In the genomic region with DNA sequence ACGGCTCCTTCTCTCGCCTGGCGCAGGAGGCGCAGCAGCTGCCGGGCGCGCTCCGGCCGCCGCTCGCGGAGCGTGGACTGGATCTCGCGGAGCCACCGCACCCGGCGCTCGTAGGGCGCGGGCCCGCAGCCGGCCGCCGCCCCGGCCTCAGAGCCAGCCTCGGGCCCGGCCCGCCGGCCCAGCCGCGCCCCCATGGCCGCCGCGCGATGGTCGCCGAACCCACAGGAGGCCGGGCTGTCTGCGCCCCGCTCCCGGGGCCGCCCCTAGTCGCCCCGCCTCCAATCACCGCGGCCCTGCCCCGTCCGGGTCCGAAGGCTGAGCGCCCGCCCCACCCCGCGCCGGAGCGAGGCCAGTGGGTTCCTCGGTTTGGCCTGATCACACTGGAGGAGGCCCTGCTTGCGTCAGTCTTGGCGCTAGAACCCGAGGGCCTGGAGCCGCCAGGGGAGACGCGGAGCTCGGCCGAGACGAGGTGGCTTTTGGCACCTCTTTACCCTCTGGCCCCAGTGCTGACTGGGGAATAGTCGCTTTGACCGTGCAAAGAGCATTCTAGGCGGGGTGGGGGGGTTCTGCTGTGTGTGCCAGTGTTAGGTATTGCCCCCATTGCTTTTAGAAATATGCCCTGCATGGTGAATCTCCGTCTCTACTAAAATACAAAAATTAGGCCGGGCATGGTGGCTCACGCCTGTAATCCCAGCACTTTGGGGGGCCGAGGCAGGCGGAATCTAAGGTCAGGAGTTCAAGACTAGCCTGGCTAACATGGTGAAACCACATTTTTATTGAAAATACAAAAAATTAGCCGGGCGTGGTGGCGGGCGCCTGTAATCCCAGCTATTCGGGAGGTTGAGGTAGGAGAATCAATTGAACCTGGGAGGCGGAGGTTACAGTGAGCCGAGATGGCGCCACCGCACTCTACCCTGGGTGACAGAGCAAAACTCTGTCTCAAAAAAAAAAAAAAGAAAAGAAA, we compare ENCODE assay signal across 8 cellular contexts. TPM values are rescaled to one million over a fixed set of nuclear protein-coding genes. Genes with fewer than 3 reads are reported as not detected.
DNase-seq lines count a peak whose midpoint lies in the region; ATAC-seq and TF ChIP-seq lines count a peak whose summit lies in the region.

A gene with protein sequence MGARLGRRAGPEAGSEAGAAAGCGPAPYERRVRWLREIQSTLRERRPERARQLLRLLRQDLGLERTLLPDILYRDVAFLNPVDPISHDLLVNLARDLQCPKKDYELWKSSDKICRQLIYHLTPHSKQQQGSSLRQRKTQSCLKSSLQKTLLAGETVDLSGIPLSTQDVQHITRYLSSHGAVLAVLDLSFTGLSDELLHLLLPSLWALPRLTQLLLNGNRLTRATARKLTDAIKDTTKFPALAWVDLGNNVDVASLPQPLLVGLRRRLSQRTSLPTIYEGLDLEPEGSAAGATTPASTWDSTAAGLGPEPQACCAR (minus strand): TSS at position 228 of the 964 bp plus-strand sequence. CDS start 34 bp downstream, at position 194.

- no TSS peak for BruUV-seq in A673 (replicated peaks; lab: Mats Ljungman, UMichigan)

- no peaks in the 10 kb centered on the region for H3K27me3 ChIP-seq in A673 (replicated peaks; ENCODE audit: insufficient read depth, low read depth, low read length, poor library complexity)
- no peaks in the 10 kb centered on the region for H3K27me3 ChIP-seq in neuron (ENCODE audit: insufficient read depth, low read length)
- no peaks in the 10 kb centered on the region for H3K27me3 ChIP-seq in uterus

- H3K4me3 Mint-ChIP-seq in activated naive CD8-positive, alpha-beta T cell treated with anti-CD3 and anti-CD28 coated beads, Interleukin-2, amount 50 U/mL, for 24 hours: peak within 1 kb of the TSS; percentile 71

- no peaks in the 10 kb centered on the region for H3K9me3 Mint-ChIP-seq in activated naive CD8-positive, alpha-beta T cell treated with anti-CD3 and anti-CD28 coated beads, Interleukin-2, amount 50 U/mL, for 24 hours

- DNase-seq in A673 (ENCODE audit: low spot score) (peak; percentile 48), GM10248 (ENCODE audit: extremely low spot score) (peak; percentile 88), NCI-H748 (lab: John Stamatoyannopoulos, UW; ENCODE audit: unreplicated experiment) (peak; percentile 77), head of caudate nucleus (peak; percentile 33 to 87 (median 74)), uterus (peak; percentile 90 to 93)
- peak; percentile 55 for DNase-seq in activated naive CD8-positive, alpha-beta T cell treated with anti-CD3 and anti-CD28 coated beads, Interleukin-2, amount 50 U/mL, for 24 hours

- peaks cover 5% of the 10 kb centered on the region for H3K4me1 Mint-ChIP-seq in activated naive CD8-positive, alpha-beta T cell treated with anti-CD3 and anti-CD28 coated beads, Interleukin-2, amount 50 U/mL, for 24 hours

- H3K27me3 Mint-ChIP-seq in activated naive CD8-positive, alpha-beta T cell treated with anti-CD3 and anti-CD28 coated beads, Interleukin-2, amount 50 U/mL, for 24 hours: peaks cover 10% of the 10 kb centered on the region

- H3K27ac Mint-ChIP-seq in activated naive CD8-positive, alpha-beta T cell treated with anti-CD3 and anti-CD28 coated beads, Interleukin-2, amount 50 U/mL, for 24 hours: no peak within 1 kb of the TSS

- peak; percentile 79 for ATAC-seq in HG02870 (IDR thresholded peaks at IDR 0.05; ENCODE audit: unreplicated experiment)
- peak; percentile 76 for ATAC-seq in activated naive CD8-positive, alpha-beta T cell treated with anti-CD3 and anti-CD28 coated beads, Interleukin-2, amount 50 U/mL, for 24 hours

- H3K4me1 ChIP-seq in A673 (ENCODE audit: insufficient read depth, low read length, poor library complexity, severe bottlenecking): no peaks in the 10 kb centered on the region
- H3K4me1 ChIP-seq in neuron (ENCODE audit: insufficient read depth, low read length): peaks cover 10% of the 10 kb centered on the region
- no peaks in the 10 kb centered on the region for H3K4me1 ChIP-seq in uterus

- POLR2A ChIA-PET in A673 (lab: Charles Lee; ENCODE audit: low non-redundant PET) (no interaction called here), GM10248 (lab: Yijun Ruan, JAX) (interaction anchor here (0.5 to 0.7 kb wide), 2 partner anchors 11 to 790 kb away, joined by 3 to 4 read pairs; no protein-coding TSS in a partner anchor)

- H3K9me3 ChIP-seq in A673 (ENCODE audit: low read depth, low read length, poor library complexity, severe bottlenecking): no peaks in the 10 kb centered on the region
- no peaks in the 10 kb centered on the region for H3K9me3 ChIP-seq in neuron (ENCODE audit: low read length)
- no peaks in the 10 kb centered on the region for H3K9me3 ChIP-seq in uterus

- H3K27ac ChIP-seq in A673 (ENCODE audit: low read depth, low read length, poor library complexity, severe bottlenecking) (peak within 1 kb of the TSS; percentile 57), uterus (peak within 1 kb of the TSS; percentile 63 to 91)

- intact Hi-C loops in A673 (cut with micrococcal nuclease; ENCODE audit: unreplicated experiment): no loop called here
- intact Hi-C loops in head of caudate nucleus (cut with DNase I): loop anchor here (10.0 kb wide), 1 partner anchor 48 kb away; no protein-coding TSS in a partner anchor
- intact Hi-C loops in uterus (cut with DNase I; ENCODE audit: low total_unique reads): no loop called here

- H3K36me3 Mint-ChIP-seq in activated naive CD8-positive, alpha-beta T cell treated with anti-CD3 and anti-CD28 coated beads, Interleukin-2, amount 50 U/mL, for 24 hours (ENCODE audit: low read depth): no peaks in the 10 kb centered on the region

- peak within 1 kb of the TSS; percentile 92 for H2AFZ ChIP-seq in neuron (ENCODE audit: low read depth, low read length)

- H3K36me3 ChIP-seq in A673 (ENCODE audit: insufficient read depth, low read length, poor library complexity, severe bottlenecking) (no peaks in the 10 kb centered on the region), neuron (ENCODE audit: insufficient read depth, low read length) (no peaks in the 10 kb centered on the region), uterus (no peaks in the 10 kb centered on the region)

- TF ChIP-seq CTCF in A673 (conservative IDR thresholded peaks at IDR 0.05; ENCODE audit: low read depth, low read length) (no peak), GM10248 (IDR thresholded peaks at IDR 0.05; ENCODE audit: control extremely low read depth, extremely low read depth, low read depth, missing control alignments) (no peak), uterus (IDR thresholded peaks at IDR 0.05) (peak in 1 of 4 experiments; percentile 5)

- peak in 1 of 2 donors; percentile 60 for TF ChIP-seq POLR2A in uterus (IDR thresholded peaks at IDR 0.05)

- CTCF ChIA-PET in A673 (lab: Charles Lee): no interaction called here
- CTCF ChIA-PET in GM10248 (lab: Yijun Ruan, JAX): interaction anchor here (1.3 kb wide), 1 partner anchor 10 kb away, joined by 5 read pairs; a partner anchor contains a TSS

- H3K4me3 ChIP-seq in A673 (ENCODE audit: low read depth, low read length, poor library complexity, severe bottlenecking) (peak within 1 kb of the TSS; percentile 42), neuron (ENCODE audit: low read length) (peak within 1 kb of the TSS; percentile 85), uterus (peak within 1 kb of the TSS; percentile 57 to 78)

RNA-seq across cellular contexts. Expression of the gene that starts here (rescaled TPM):
- 0.86 and 2.2 TPM in 2 replicates for total RNA-seq in A673 (2021)
- total RNA-seq in uterus: 10 to 100 TPM in 2 of 4 donors, 1 to 10 TPM in 1, under 1 TPM in 1; 0.88 to 16.2 (median 8.2) TPM

Comparison
In these comparisons a context has a peak if more than half of its experiments do, and no peak if none do; other contexts are left out.
1. Peak in every context shown above with its lines: DNase-seq, ATAC-seq, H3K4me3 ChIP-seq and H3K27ac ChIP-seq.